In genomic region chr4:4696521-4696920, GRCh38 we compare ENCODE assay signal across 18 cellular contexts.
DNase-seq lines count a peak whose midpoint lies in the region; FAIRE-seq and TF ChIP-seq lines count a peak whose summit lies in the region.
"Had no signal": no experiment of that assay in that cellular context is flagged by ENCODE, and none has a peak within 500 bp of the region (broad histone marks: within the 10 kb centered on the region; RNA-seq: fewer than 3 reads in every experiment).

No MANE protein-coding gene starts in this region.

- no peak overlapping the region for H3K4me3 ChIP-seq in WERI-Rb-1 (ENCODE audit: low read depth, low read length)
- H3K4me3 ChIP-seq: BLaER1 had no signal

- TF ChIP-seq CTCF in D721Med (IDR thresholded peaks at IDR 0.05; ENCODE audit: insufficient read depth, missing control alignments) (no peak), WERI-Rb-1 (IDR thresholded peaks at IDR 0.05; ENCODE audit: low read depth, low read length) (no peak)

- peak; percentile 29 for FAIRE-seq in D721Med (lab: Jason Lieb, UNC)
- FAIRE-seq: G401.6, GM12891, GM18507 had no signal

- no peaks in the 10 kb centered on the region for H3K9me3 ChIP-seq in WERI-Rb-1 (ENCODE audit: severe bottlenecking)
- H3K9me3 ChIP-seq: BLaER1 had no signal

- H3K27me3 ChIP-seq in WERI-Rb-1 (ENCODE audit: insufficient read depth, low read depth, severe bottlenecking) = no peaks in the 10 kb centered on the region
- H3K27me3 ChIP-seq: BLaER1 had no signal

- peak overlapping the region; percentile 16; the same call in 1 of the 2 replicates for H3K27ac ChIP-seq in WERI-Rb-1
- H3K27ac ChIP-seq: BLaER1 had no signal

- H3K36me3 ChIP-seq in WERI-Rb-1 = no peaks in the 10 kb centered on the region
- H3K36me3 ChIP-seq: BLaER1 had no signal

- DNase-seq in D721Med (ENCODE audit: insufficient read length, low spot score) = peak; percentile 56
- peak; percentile 88 for DNase-seq in WERI-Rb-1
- peak; percentile 87 for DNase-seq in left kidney (ENCODE audit: low read depth, low spot score)
- DNase-seq in retina = peak; percentile 89
- no peak for DNase-seq in midbrain (lab: John Stamatoyannopoulos, UW)
- no peak for DNase-seq in activated CD4-positive, CD25-positive, alpha-beta regulatory T cell treated with anti-CD3 and anti-CD28 coated beads, Interleukin-2, amount 50 U/mL, for 72 hours
- DNase-seq in RPMI8226 = no peak
- DNase-seq: 8988T; Calu3; CD8-positive, alpha-beta T cell; GOT3; H7; HFFc6; IMR-90 had no signal

Comparison
In these comparisons a context has a peak if more than half of its experiments do, and no peak if none do; other contexts are left out.
1. DNase-seq: peak in D721Med (single experiment), WERI-Rb-1 (single experiment), left kidney (single experiment) and retina (single experiment); none in midbrain (single experiment), activated CD4-positive, CD25-positive, alpha-beta regulatory T cell treated with anti-CD3 and anti-CD28 coated beads, Interleukin-2, amount 50 U/mL, for 72 hours (single experiment) and RPMI8226 (single experiment).